ENCODE assay signal across 8 cellular contexts in genomic region chr12:124863409-124864325, GRCh38. TPM values are rescaled to one million over a fixed set of nuclear protein-coding genes. Genes with fewer than 3 reads are reported as not detected.
DNase-seq lines count a peak whose midpoint lies in the region; ATAC-seq and TF ChIP-seq lines count a peak whose summit lies in the region.

TSS of gene SCARB1 (minus strand) at chr12:124863864. CDS start at chr12:124863720, 144 bp downstream.

- H3K27ac Mint-ChIP-seq in T-cell, result peak within 1 kb of the TSS; percentile 77 to 80

- peak within 1 kb of the TSS; percentile 66 to 97 (median 94) for H3K27ac ChIP-seq in adrenal gland
- H3K27ac ChIP-seq in prostate gland, result peak within 1 kb of the TSS; percentile 59 to 62

- intact Hi-C loops in adrenal gland (cut with DNase I) (no loop called here), left cardiac atrium (cut with DNase I) (no loop called here), prostate gland (cut with DNase I) (no loop called here)

- DNase-seq in NCI-H1092 (lab: John Stamatoyannopoulos, UW), result peak; percentile 75
- DNase-seq in T-cell, result peak; percentile 30 to 81 (median 64)
- DNase-seq in adrenal gland, result peak; percentile 90 to 95 (median 93)
- peak; percentile 87 for DNase-seq in left cardiac atrium
- peak; percentile 76 for DNase-seq in prostate gland (ENCODE audit: low spot score)
- peak; percentile 87 for DNase-seq in ureter (ENCODE audit: low spot score)

- no peaks in the 10 kb centered on the region for H3K9me3 Mint-ChIP-seq in T-cell

- WGBS in adrenal gland, 4 donors, result 0 to 1% (median 0%) methylated on average over 7 to 89 of the region's 89 CpGs
- WGBS in prostate gland, result under 1% methylated on average over 26 of the region's 89 CpGs

- POLR2A ChIA-PET in T-cell (lab: Charles Lee), result no interaction called here

- H3K4me3 Mint-ChIP-seq in T-cell, result peak within 1 kb of the TSS; percentile 72 to 82 (median 79)

- H3K4me1 Mint-ChIP-seq in T-cell, result peaks cover 18 to 24% (median 22%) of the 10 kb centered on the region in 3 donors

- H3K27me3 Mint-ChIP-seq in T-cell, result peaks cover 0 to 4% of the 10 kb centered on the region in 2 donors

- ATAC-seq in HG02588 (IDR thresholded peaks at IDR 0.05; ENCODE audit: unreplicated experiment) (peak; percentile 66), T-cell (replicated peaks in 1 of 4) (peak; percentile 89 to 94 (median 92)), left cardiac atrium (peak; percentile 95 to 96)

- H3K4me1 ChIP-seq in adrenal gland (replicated peaks in 1 of 2) (peaks cover 19 to 51% of the 10 kb centered on the region in 2 donors), prostate gland (replicated peaks) (no peaks in the 10 kb centered on the region)

- CTCF ChIA-PET in T-cell (lab: Charles Lee), result no interaction called here

- TF ChIP-seq CTCF in adrenal gland (IDR thresholded peaks at IDR 0.05) (peak in 1 of 6 experiments; percentile 22), prostate gland (IDR thresholded peaks at IDR 0.05) (peak in 1 of 4 experiments; percentile 18)

- H3K9me3 ChIP-seq in adrenal gland (replicated peaks in 1 of 3) (no peaks in the 10 kb centered on the region), prostate gland (no peaks in the 10 kb centered on the region)

- H3K27me3 ChIP-seq in adrenal gland, result no peaks in the 10 kb centered on the region
- no peaks in the 10 kb centered on the region for H3K27me3 ChIP-seq in prostate gland (replicated peaks; ENCODE audit: insufficient read depth)

- H3K4me3 ChIP-seq in adrenal gland (peak within 1 kb of the TSS; percentile 63 to 98 (median 78)), prostate gland (peak within 1 kb of the TSS; percentile 55 to 58)

- TF ChIP-seq POLR2A in GM10847 (IDR thresholded peaks at IDR 0.05; ENCODE audit: extremely low read depth, insufficient read length), result peak; percentile 82
- TF ChIP-seq POLR2A in adrenal gland (IDR thresholded peaks at IDR 0.05), result peak; percentile 89 to 95
- peak; percentile 60 for TF ChIP-seq POLR2A in prostate gland (IDR thresholded peaks at IDR 0.05)

- H3K36me3 Mint-ChIP-seq in T-cell, result no peaks in the 10 kb centered on the region

- peaks cover 0 to 5% of the 10 kb centered on the region in 2 donors for H3K36me3 ChIP-seq in adrenal gland (replicated peaks in 1 of 2)
- H3K36me3 ChIP-seq in prostate gland, result no peaks in the 10 kb centered on the region

RNA-seq across cellular contexts. Expression of gene SCARB1, which starts in this region (rescaled TPM):
- total RNA-seq in T-cell (1 to 10 TPM; 3.1 to 5.6 (median 4.5) TPM), adrenal gland (1,000 to 10,000 TPM in 5 of 8 donors, 100 to 1,000 TPM in 3; 646 to 8,580 (median 1,325) TPM), left cardiac atrium (10 to 100 TPM; 26.2 to 31.3 TPM), prostate gland (10 to 100 TPM; 28.0 to 44.4 TPM), ureter (20.8 TPM)
- 1,000 to 10,000 TPM in 2 of 3 donors, 100 to 1,000 TPM in 1; 213 to 5,784 (median 1,664) TPM for polyA plus RNA-seq in adrenal gland

Comparison
In these comparisons a context has a peak if more than half of its experiments do, and no peak if none do; other contexts are left out.
1. Peak in every context shown above with its lines: DNase-seq, ATAC-seq, H3K4me3 ChIP-seq and H3K27ac ChIP-seq.
2. RNA of gene SCARB1 (total RNA-seq): 646 to 8,580 TPM in adrenal gland; 28.0 to 44.4 TPM in prostate gland, 26.2 to 31.3 TPM in left cardiac atrium, 20.8 TPM in ureter (single experiment) and 3.1 to 5.6 TPM in T-cell; every median in the first group is over 10 times any median in the second.